ENCODE assay signal across 8 cellular contexts in the genomic region with DNA sequence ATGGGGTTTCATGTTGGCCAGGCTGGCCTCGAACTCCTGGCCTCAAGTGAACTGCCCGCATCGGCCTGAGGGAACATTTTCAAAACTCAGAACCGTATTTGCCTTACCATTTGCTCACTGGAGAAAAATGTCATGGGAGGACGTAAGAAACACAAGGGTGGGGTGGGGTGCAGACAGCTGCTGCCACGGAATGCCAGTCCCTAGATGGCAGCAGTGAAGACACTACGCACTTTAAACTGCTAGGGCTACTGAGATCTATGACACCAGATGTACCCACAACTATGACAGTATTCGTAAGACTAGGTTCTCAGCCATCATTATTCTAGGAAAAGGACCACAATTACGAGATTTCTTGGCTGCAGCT. TPM values are rescaled to one million over a fixed set of nuclear protein-coding genes. Genes with fewer than 3 reads are reported as not detected.
DNase-seq lines count a peak whose midpoint lies in the region; ATAC-seq and TF ChIP-seq lines count a peak whose summit lies in the region.
"Not testable (repeated sequence)": the region's sequence is repeated elsewhere in the genome, so short reads cannot be mapped to it uniquely, and the experiment has no call there.

No MANE protein-coding gene starts in this region.

- H3K27ac Mint-ChIP-seq in naive B cell: peak overlapping the region; percentile 100

- H3K36me3 Mint-ChIP-seq in naive B cell: not testable (repeated sequence)

- peaks cover 18% of the 10 kb centered on the region for H3K36me3 ChIP-seq in SJSA1

- not testable (repeated sequence) for H3K9me3 Mint-ChIP-seq in naive B cell

- peak overlapping the region; percentile 94 to 100 (median 100) for H3K4me3 Mint-ChIP-seq in naive B cell

- in situ Hi-C loops in Caki2 (cut with HindIII; ENCODE audit: low pct_unique_long_range_greater_than_20kb, low sequenced_read_pairs): not testable (repeated sequence)

- TF ChIP-seq CTCF in LNCAP (IDR thresholded peaks at IDR 0.05): peak; percentile 57

- not testable (repeated sequence) for H3K4me1 ChIP-seq in SJSA1 (replicated peaks)

- ATAC-seq in GM21619 (IDR thresholded peaks at IDR 0.05; ENCODE audit: unreplicated experiment) (peak; percentile 35), naive B cell (ENCODE audit: low read depth in 2 of 2) (peak; percentile 59 to 64)

- H3K27me3 ChIP-seq in SJSA1 (replicated peaks): not testable (repeated sequence)

- peaks cover 15 to 32% (median 16%) of the 10 kb centered on the region in 3 donors for H3K4me1 Mint-ChIP-seq in naive B cell

- H3K27ac ChIP-seq in SJSA1: peak overlapping the region; percentile 91

- H3K27me3 Mint-ChIP-seq in naive B cell: not testable (repeated sequence)

- not testable (repeated sequence) for H3K9me3 ChIP-seq in SJSA1 (replicated peaks)

- DNase-seq in Caki2 (ENCODE audit: low read depth) (peak; percentile 84), SJSA1 (ENCODE audit: low read depth in 1 of 2, low spot score in 2 of 2) (peak; percentile 81 to 85), fibroblast of peridontal ligament (ENCODE audit: extremely low read depth) (peak; percentile 85), naive B cell (peak; percentile 63)
- DNase-seq in activated effector memory CD4-positive, alpha-beta T cell treated with Interleukin-2 at 50 U/mL for 16 hours: peak; percentile 33
- peak; percentile 59 for DNase-seq in stimulated activated CD8-positive, alpha-beta memory T cell treated with anti-CD3 and anti-CD28 coated beads, Interleukin-4, amount 100 ng/mL, for 48 hours

- peak overlapping the region; percentile 50 for H3K4me3 ChIP-seq in SJSA1

RNA-seq across cellular contexts. Expression of gene SBDS, which starts 0.7 kb away (rescaled TPM):
- total RNA-seq in Caki2 (2014; rRNA removed; shearing (Covaris generic); ENCODE audit: low replicate concordance): 46.5 and 47.7 TPM in 2 replicates
- 130 and 158 TPM in 2 replicates for total RNA-seq in SJSA1 (2014; rRNA removed; shearing (Covaris generic))
- 100 to 1,000 TPM in 1 of 6 donors, 10 to 100 TPM in 5; 47.5 to 105 (median 67.4) TPM for polyA plus RNA-seq in naive B cell (ENCODE audit: low read depth in 6 of 6)

RNA-seq across cellular contexts. Expression of gene TYW1, which starts 2.0 kb away (rescaled TPM):
- 8.8 and 20.3 TPM in 2 replicates for total RNA-seq in Caki2 (2014; rRNA removed; shearing (Covaris generic); ENCODE audit: low replicate concordance)
- total RNA-seq in SJSA1 (2014; rRNA removed; shearing (Covaris generic)): 17.3 and 23.0 TPM in 2 replicates
- 10 to 100 TPM; 14.7 to 29.2 (median 19.2) TPM for polyA plus RNA-seq in naive B cell (ENCODE audit: low read depth in 6 of 6)

Comparison
In these comparisons a context has a peak if more than half of its experiments do, and no peak if none do; other contexts are left out.
1. Peak in every context shown above with its lines: DNase-seq, ATAC-seq, H3K4me3 ChIP-seq and H3K27ac ChIP-seq.
2. DNase-seq: peak in every context shown above with its lines; median percentile 85 in fibroblast of peridontal ligament; 84 in Caki2; 83 in SJSA1; 63 in naive B cell; 59 in stimulated activated CD8-positive, alpha-beta memory T cell treated with anti-CD3 and anti-CD28 coated beads, Interleukin-4, amount 100 ng/mL, for 48 hours; 33 in activated effector memory CD4-positive, alpha-beta T cell treated with Interleukin-2 at 50 U/mL for 16 hours.